8 cellular contexts compared by ENCODE assay signal in genomic region chr22:32378703-32379272, GRCh38. TPM values are rescaled to one million over a fixed set of nuclear protein-coding genes. Genes with fewer than 3 reads are reported as not detected.
DNase-seq lines count a peak whose midpoint lies in the region; ATAC-seq and TF ChIP-seq lines count a peak whose summit lies in the region.

No MANE protein-coding gene starts in this region.

- no peak overlapping the region for H3K4me3 ChIP-seq in upper lobe of left lung

- H3K27me3 ChIP-seq in upper lobe of left lung: no peaks in the 10 kb centered on the region

- no peaks in the 10 kb centered on the region for H3K36me3 ChIP-seq in upper lobe of left lung

- 63 to 68% methylated on average over 3 of the region's 4 CpGs for WGBS in upper lobe of left lung, 2 donors

- TF ChIP-seq POLR2A in upper lobe of left lung (IDR thresholded peaks at IDR 0.05): no peak

- no peaks in the 10 kb centered on the region for H3K9me3 ChIP-seq in upper lobe of left lung

- H3K27ac ChIP-seq in VCaP: no peak overlapping the region
- H3K27ac ChIP-seq in upper lobe of left lung: no peak overlapping the region

- TF ChIP-seq CTCF in VCaP (conservative IDR thresholded peaks at IDR 0.05) (peak; percentile 57), upper lobe of left lung (IDR thresholded peaks at IDR 0.05) (peak; percentile 11 to 56 (median 44))

- no peak for TF ChIP-seq EP300 in upper lobe of left lung (IDR thresholded peaks at IDR 0.05)

- H3K4me1 ChIP-seq in upper lobe of left lung: no peaks in the 10 kb centered on the region

- peak; percentile 76 for DNase-seq in DMS 273 (lab: John Stamatoyannopoulos, UW; ENCODE audit: unreplicated experiment)
- no peak for DNase-seq in DMS 273 treated with DMSO at 0.1 percent for 48 hours (lab: John Stamatoyannopoulos, UW)
- peak; percentile 41 for DNase-seq in HK-2 (ENCODE audit: unreplicated experiment)
- DNase-seq in iPS DF 4.7 (ENCODE audit: extremely low read depth, low spot score): peak; percentile 41
- DNase-seq in upper lobe of left lung: no peak
- DNase-seq in NCI-H187 treated with DMSO at 0.1 percent for 48 hours (lab: John Stamatoyannopoulos, UW): no peak

- ATAC-seq in upper lobe of left lung (ENCODE audit: low FRiP score in 2 of 2) (peak in 1 of 2 donors; percentile 36), HG03025 (IDR thresholded peaks at IDR 0.05; ENCODE audit: low FRiP score, unreplicated experiment) (no peak)

RNA-seq across cellular contexts. Expression of gene RFPL3, which starts 21.1 kb away (rescaled TPM):
- not detected for total RNA-seq in upper lobe of left lung

RNA-seq across cellular contexts. Expression of gene RTCB, which starts 33.3 kb away (rescaled TPM):
- 10 to 100 TPM; 45.3 to 71.4 (median 63.7) TPM for total RNA-seq in upper lobe of left lung

Comparison
In these comparisons a context has a peak if more than half of its experiments do, and no peak if none do; other contexts are left out.
1. DNase-seq: peak in DMS 273 (single experiment), HK-2 (single experiment) and iPS DF 4.7 (single experiment); none in DMS 273 treated with DMSO at 0.1 percent for 48 hours (single experiment), upper lobe of left lung (0 of 2) and NCI-H187 treated with DMSO at 0.1 percent for 48 hours (single experiment).